28 cellular contexts compared by ENCODE assay signal in the genomic region with DNA sequence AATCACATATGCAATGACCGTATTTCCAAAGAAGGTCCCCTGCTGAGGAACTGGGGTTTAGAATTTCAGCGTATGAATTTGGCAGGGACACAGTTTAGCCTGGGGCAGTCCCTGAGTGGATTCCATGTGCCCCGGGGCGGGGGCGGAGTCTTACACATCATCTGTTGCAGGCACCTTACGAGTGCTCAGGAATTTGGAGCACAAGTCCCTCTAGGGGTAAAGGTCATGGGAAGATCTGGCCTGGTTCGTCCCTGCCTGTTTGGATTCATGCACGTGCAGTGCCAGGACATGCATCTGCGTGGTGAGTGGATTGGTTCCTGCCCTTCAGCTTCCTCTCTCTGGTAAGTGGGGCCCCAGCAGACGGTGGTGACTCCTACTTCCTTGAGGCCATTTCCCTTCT.
DNase-seq lines count a peak whose midpoint lies in the region; ATAC-seq, FAIRE-seq and TF ChIP-seq lines count a peak whose summit lies in the region.
"Had no signal": no experiment of that assay in that cellular context is flagged by ENCODE, and none has a peak within 500 bp of the region (broad histone marks: within the 10 kb centered on the region; RNA-seq: fewer than 3 reads in every experiment).

No MANE protein-coding gene starts in this region.

- H3K9me3 Mint-ChIP-seq in natural killer cell treated with Interleukin-12 subunit alpha and Interleukin-12 subunit beta and Interleukin-15 and Interleukin-18, amount 100 ng/mL, for 72 hours = no peaks in the 10 kb centered on the region
- H3K9me3 Mint-ChIP-seq in natural killer cell = no peaks in the 10 kb centered on the region
- H3K9me3 Mint-ChIP-seq in neural progenitor cell = peaks cover 12% of the 10 kb centered on the region
- H3K9me3 Mint-ChIP-seq: activated naive CD8-positive, alpha-beta T cell treated with anti-CD3 and anti-CD28 coated beads, Interleukin-2, amount 50 U/mL, for 24 hours; activated T-cell treated with anti-CD3 and anti-CD28 coated beads, Interleukin-2, amount 50 U/mL, for 72 hours; CD8-positive, alpha-beta T cell; central memory CD8-positive, alpha-beta T cell had no signal

- H3K4me3 Mint-ChIP-seq in natural killer cell treated with Interleukin-12 subunit alpha and Interleukin-12 subunit beta and Interleukin-15 and Interleukin-18, amount 100 ng/mL, for 72 hours = no peak overlapping the region
- H3K4me3 Mint-ChIP-seq in natural killer cell (no peak overlapping the region), neural progenitor cell (no peak overlapping the region)
- H3K4me3 Mint-ChIP-seq: activated naive CD8-positive, alpha-beta T cell treated with anti-CD3 and anti-CD28 coated beads, Interleukin-2, amount 50 U/mL, for 24 hours; activated T-cell treated with anti-CD3 and anti-CD28 coated beads, Interleukin-2, amount 50 U/mL, for 72 hours; CD8-positive, alpha-beta T cell; central memory CD8-positive, alpha-beta T cell; naive thymus-derived CD4-positive, alpha-beta T cell had no signal

- no peaks in the 10 kb centered on the region for H3F3A ChIP-seq in neural progenitor cell (ENCODE audit: low read depth)

- peaks cover 20% of the 10 kb centered on the region for H3K4me1 ChIP-seq in neural progenitor cell
- no peaks in the 10 kb centered on the region for H3K4me1 ChIP-seq in aorta (ENCODE audit: control insufficient read depth in 1 of 2, insufficient read depth in 2 of 2, low read length in 2 of 2)
- H3K4me1 ChIP-seq in heart left ventricle = no peaks in the 10 kb centered on the region
- H3K4me1 ChIP-seq in BE2C = no peaks in the 10 kb centered on the region
- H3K4me1 ChIP-seq: A549, pancreas, stomach had no signal

- H4K20me1 ChIP-seq in neural progenitor cell (ENCODE audit: low read depth) = no peaks in the 10 kb centered on the region

- no peaks in the 10 kb centered on the region for H3K36me3 Mint-ChIP-seq in natural killer cell treated with Interleukin-12 subunit alpha and Interleukin-12 subunit beta and Interleukin-15 and Interleukin-18, amount 100 ng/mL, for 72 hours
- H3K36me3 Mint-ChIP-seq in natural killer cell (no peaks in the 10 kb centered on the region), neural progenitor cell (no peaks in the 10 kb centered on the region)
- H3K36me3 Mint-ChIP-seq: CD8-positive, alpha-beta T cell; naive thymus-derived CD4-positive, alpha-beta T cell had no signal

- H2AFZ ChIP-seq in neural progenitor cell (replicated peaks) = no peak overlapping the region

- intact Hi-C loops in natural killer cell (cut with micrococcal nuclease) = no loop called here
- intact Hi-C loops in aorta (cut with DNase I) = no loop called here
- intact Hi-C loops in heart left ventricle (cut with DNase I) = no loop called here

- peak; percentile 66 for FAIRE-seq in bronchial epithelial cell (lab: Jason Lieb, UNC)
- FAIRE-seq: A549, keratinocyte, pancreas had no signal

- TF ChIP-seq CTCF in natural killer cell (IDR thresholded peaks at IDR 0.05) (no peak), bronchial epithelial cell (IDR thresholded peaks at IDR 0.05; ENCODE audit: insufficient read depth, low read length, severe bottlenecking) (no peak), neural progenitor cell (IDR thresholded peaks at IDR 0.05) (no peak), heart left ventricle (IDR thresholded peaks at IDR 0.05) (no peak), BE2C (IDR thresholded peaks at IDR 0.05; ENCODE audit: low read depth, low read length) (no peak)

- H3K9me3 ChIP-seq in neural progenitor cell (ENCODE audit: low read depth) = no peaks in the 10 kb centered on the region
- no peaks in the 10 kb centered on the region for H3K9me3 ChIP-seq in aorta (ENCODE audit: control insufficient read depth, low read length)
- peaks cover 0 to under 1% (median 0%) of the 10 kb centered on the region in 12 donors for H3K9me3 ChIP-seq in heart left ventricle
- H3K9me3 ChIP-seq in BE2C = no peaks in the 10 kb centered on the region
- H3K9me3 ChIP-seq: A549, pancreas, stomach had no signal

- H3K27ac Mint-ChIP-seq in natural killer cell treated with Interleukin-12 subunit alpha and Interleukin-12 subunit beta and Interleukin-15 and Interleukin-18, amount 100 ng/mL, for 72 hours = no peak overlapping the region
- H3K27ac Mint-ChIP-seq in natural killer cell (no peak overlapping the region), neural progenitor cell (peak overlapping the region; percentile 76)
- H3K27ac Mint-ChIP-seq: activated naive CD8-positive, alpha-beta T cell treated with anti-CD3 and anti-CD28 coated beads, Interleukin-2, amount 50 U/mL, for 24 hours; activated T-cell treated with anti-CD3 and anti-CD28 coated beads, Interleukin-2, amount 50 U/mL, for 72 hours; CD8-positive, alpha-beta T cell; naive thymus-derived CD4-positive, alpha-beta T cell had no signal

- H3K4me3 ChIP-seq in bronchial epithelial cell (ENCODE audit: low read depth, low read length) (no peak overlapping the region), neural progenitor cell (no peak overlapping the region), aorta (ENCODE audit: low read length in 2 of 2) (no peak overlapping the region), heart left ventricle (no peak overlapping the region), BE2C (ENCODE audit: low read depth, low read length) (no peak overlapping the region)
- H3K4me3 ChIP-seq: A549, pancreas, stomach had no signal

- no peaks in the 10 kb centered on the region for H3K79me2 ChIP-seq in neural progenitor cell (ENCODE audit: low read depth)

- 37 to 43% methylated on average over 10 of the region's 10 CpGs for WGBS in aorta, 2 donors
- 40 to 51% (median 47%) methylated on average over 10 of the region's 10 CpGs for whole genome bisulfite sequencing in heart left ventricle, 4 donors

- H3K4me2 ChIP-seq in neural progenitor cell = no peak overlapping the region
- H3K4me2 ChIP-seq: A549 had no signal

- H3K9ac ChIP-seq in neural progenitor cell = no peak overlapping the region

- H3K36me3 ChIP-seq in bronchial epithelial cell (ENCODE audit: control insufficient read depth, insufficient read depth, low read length) (no peaks in the 10 kb centered on the region), neural progenitor cell (no peaks in the 10 kb centered on the region), aorta (ENCODE audit: control insufficient read depth in 1 of 2, insufficient read depth in 2 of 2, low read length in 1 of 2) (no peaks in the 10 kb centered on the region), heart left ventricle (no peaks in the 10 kb centered on the region), BE2C (no peaks in the 10 kb centered on the region)
- H3K36me3 ChIP-seq: pancreas, stomach had no signal

- no peak for TF ChIP-seq POLR2A in heart left ventricle (IDR thresholded peaks at IDR 0.05)

- H3K27me3 ChIP-seq in bronchial epithelial cell (ENCODE audit: control insufficient read depth, insufficient read depth, low read length) = no peaks in the 10 kb centered on the region
- peaks cover 3% of the 10 kb centered on the region for H3K27me3 ChIP-seq in neural progenitor cell
- peaks cover 0 to 3% of the 10 kb centered on the region in 2 donors for H3K27me3 ChIP-seq in aorta (ENCODE audit: control insufficient read depth in 1 of 2, insufficient read depth in 2 of 2, low read length in 1 of 2)
- H3K27me3 ChIP-seq in heart left ventricle = peaks cover 0 to 26% (median 0%) of the 10 kb centered on the region in 9 donors
- H3K27me3 ChIP-seq in BE2C = no peaks in the 10 kb centered on the region
- H3K27me3 ChIP-seq: pancreas had no signal

- DNase-seq in natural killer cell treated with Interleukin-12 subunit alpha and Interleukin-12 subunit beta and Interleukin-15 and Interleukin-18, amount 100 ng/mL, for 72 hours (ENCODE audit: low spot score) = peak; percentile 42
- DNase-seq in natural killer cell (no peak), bronchial epithelial cell (ENCODE audit: low read depth) (no peak), neural progenitor cell (ENCODE audit: low spot score) (no peak), aorta (peak; percentile 25 to 71), heart left ventricle (no peak), BE2C (no peak), RKO (ENCODE audit: low spot score) (no peak)
- DNase-seq: activated CD4-positive, alpha-beta T cell treated with anti-CD3 and anti-CD28 coated beads, Interleukin-2, amount 50 U/mL, for 4 hours; activated naive CD8-positive, alpha-beta T cell treated with anti-CD3 and anti-CD28 coated beads, Interleukin-2, amount 50 U/mL, for 24 hours; activated T-cell treated with anti-CD3 and anti-CD28 coated beads, Interleukin-2, amount 50 U/mL, for 72 hours; CD8-positive, alpha-beta T cell; DMS53; GDM1; glutamatergic neuron; NCI-H1048; NCI-H1694 treated with DMSO at 0.1 percent for 48 hours; NCI-H2171; stimulated activated CD4-positive, alpha-beta T cell treated with anti-CD3 and anti-CD28 coated beads, Interleukin-2, amount 100 ng/mL, for 48 hours; stomach; T-helper 2 cell had no signal

- H3K27ac ChIP-seq in neural progenitor cell = no peak overlapping the region
- H3K27ac ChIP-seq in aorta (ENCODE audit: low read depth in 1 of 2, low read length in 2 of 2) = no peak overlapping the region
- no peak overlapping the region for H3K27ac ChIP-seq in heart left ventricle
- H3K27ac ChIP-seq: A549, pancreas, stomach had no signal

- H3K4me1 Mint-ChIP-seq in natural killer cell treated with Interleukin-12 subunit alpha and Interleukin-12 subunit beta and Interleukin-15 and Interleukin-18, amount 100 ng/mL, for 72 hours (ENCODE audit: low read depth in 2 of 2) = no peaks in the 10 kb centered on the region
- H3K4me1 Mint-ChIP-seq in natural killer cell (no peaks in the 10 kb centered on the region), neural progenitor cell (peaks cover 30% of the 10 kb centered on the region)
- H3K4me1 Mint-ChIP-seq: activated naive CD8-positive, alpha-beta T cell treated with anti-CD3 and anti-CD28 coated beads, Interleukin-2, amount 50 U/mL, for 24 hours; central memory CD8-positive, alpha-beta T cell; naive thymus-derived CD4-positive, alpha-beta T cell had no signal

- peaks cover 0 to 4% of the 10 kb centered on the region in 2 donors for H3K27me3 Mint-ChIP-seq in natural killer cell treated with Interleukin-12 subunit alpha and Interleukin-12 subunit beta and Interleukin-15 and Interleukin-18, amount 100 ng/mL, for 72 hours
- H3K27me3 Mint-ChIP-seq in natural killer cell (ENCODE audit: low read depth in 2 of 2) = peaks cover 0 to 6% of the 10 kb centered on the region in 2 donors
- H3K27me3 Mint-ChIP-seq in neural progenitor cell (ENCODE audit: insufficient read depth, low read depth) = peaks cover 15% of the 10 kb centered on the region

- no peak for ATAC-seq in natural killer cell treated with Interleukin-12 subunit alpha and Interleukin-12 subunit beta and Interleukin-15 and Interleukin-18, amount 100 ng/mL, for 72 hours
- no peak for ATAC-seq in natural killer cell
- ATAC-seq in aorta (ENCODE audit: low FRiP score) = no peak
- no peak for ATAC-seq in heart left ventricle
- ATAC-seq: A549; activated CD4-positive, CD25-positive, alpha-beta regulatory T cell treated with anti-CD3 and anti-CD28 coated beads, Interleukin-2, amount 50 U/mL, for 24 hours; activated naive CD8-positive, alpha-beta T cell treated with anti-CD3 and anti-CD28 coated beads, Interleukin-2, amount 50 U/mL, for 24 hours; activated T-cell treated with anti-CD3 and anti-CD28 coated beads, Interleukin-2, amount 50 U/mL, for 72 hours; CD8-positive, alpha-beta T cell; naive thymus-derived CD4-positive, alpha-beta T cell; SK-N-SH treated with all-trans-retinoic acid at 6 μM for 48 hours had no signal

Comparison
In these comparisons a context has a peak if more than half of its experiments do, and no peak if none do; other contexts are left out.
1. DNase-seq: peak in natural killer cell treated with Interleukin-12 subunit alpha and Interleukin-12 subunit beta and Interleukin-15 and Interleukin-18, amount 100 ng/mL, for 72 hours (single experiment) and aorta (2 of 2); none in natural killer cell (single experiment), bronchial epithelial cell (single experiment), neural progenitor cell (single experiment), heart left ventricle (0 of 5), BE2C (single experiment) and RKO (single experiment).